In the genomic region with DNA sequence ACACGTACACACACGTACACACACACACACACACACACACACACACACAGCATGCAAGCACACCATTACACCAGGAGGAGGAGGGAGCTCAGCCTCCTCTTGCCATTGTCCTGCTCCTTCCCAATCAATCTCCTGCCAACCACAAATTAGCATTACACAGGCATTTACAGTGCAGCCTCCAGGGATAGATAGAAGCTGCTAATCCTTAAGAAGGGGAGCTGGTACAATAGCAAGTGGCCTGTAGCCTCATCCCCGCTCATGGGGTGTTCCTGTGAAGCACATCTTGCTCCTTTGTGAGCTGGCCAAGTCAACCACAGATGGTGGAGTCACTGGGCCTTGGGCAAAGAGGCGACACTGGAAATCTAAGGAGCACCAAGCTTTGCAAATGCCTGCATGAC, we compare ENCODE assay signal across 15 cellular contexts.
DNase-seq lines count a peak whose midpoint lies in the region; ATAC-seq, FAIRE-seq and TF ChIP-seq lines count a peak whose summit lies in the region.
"Had no signal": no experiment of that assay in that cellular context is flagged by ENCODE, and none has a peak within 500 bp of the region (broad histone marks: within the 10 kb centered on the region; RNA-seq: fewer than 3 reads in every experiment).

No MANE protein-coding gene starts in this region.

- H2AFZ ChIP-seq in HepG2 (ENCODE audit: low read length) = no peak overlapping the region

- H3K27ac ChIP-seq in heart left ventricle (peak overlapping the region in 7 of 12 donors; percentile 24 to 86 (median 57)), iPS-18a (ENCODE audit: low read length) (peak overlapping the region; percentile 12), uterus (peak overlapping the region; percentile 48 to 76), HepG2 (ENCODE audit: extremely low read length, insufficient read depth, low read length) (no peak overlapping the region)

- intact Hi-C loops in heart left ventricle (cut with DNase I) = loop anchor here in 1 of 10 donors (5.0 kb wide), 1 partner anchor 115 kb away; no protein-coding TSS in a partner anchor
- intact Hi-C loops in left cardiac atrium (cut with DNase I) = no loop called here
- intact Hi-C loops in uterus (cut with DNase I; ENCODE audit: low total_unique reads) = loop anchor here (10.0 kb wide), 1 partner anchor 67 kb away; no protein-coding TSS in a partner anchor
- intact Hi-C loops in HepG2 (cut with micrococcal nuclease; ENCODE audit: unreplicated experiment) = no loop called here

- H3K4me3 ChIP-seq in heart left ventricle (no peak overlapping the region), iPS-18a (ENCODE audit: low read length) (no peak overlapping the region), uterus (no peak overlapping the region), HepG2 (replicated peaks in 1 of 3; ENCODE audit: insufficient read depth in 1 of 3, low read depth in 2 of 3, low read length in 3 of 3) (no peak overlapping the region)
- H3K4me3 ChIP-seq: mucosa of descending colon, thoracic aorta had no signal

- no peaks in the 10 kb centered on the region for H3K36me3 ChIP-seq in heart left ventricle
- no peaks in the 10 kb centered on the region for H3K36me3 ChIP-seq in iPS-18a (ENCODE audit: control insufficient read depth, low read depth, low read length)
- no peaks in the 10 kb centered on the region for H3K36me3 ChIP-seq in uterus
- H3K36me3 ChIP-seq in HepG2 (replicated peaks in 1 of 2; ENCODE audit: control insufficient read depth in 1 of 2, insufficient read depth in 2 of 2, low read length in 2 of 2) = no peaks in the 10 kb centered on the region
- H3K36me3 ChIP-seq: thoracic aorta had no signal

- TF ChIP-seq POLR2A in heart left ventricle (IDR thresholded peaks at IDR 0.05) = no peak
- TF ChIP-seq POLR2A in uterus (IDR thresholded peaks at IDR 0.05) = no peak
- TF ChIP-seq POLR2A in HepG2 (IDR thresholded peaks at IDR 0.05; ENCODE audit: insufficient read depth in 1 of 2, low read depth in 2 of 2, low read length in 2 of 2) = no peak

- FAIRE-seq in HepG2 (lab: Jason Lieb, UNC) = no peak

- H3K4me2 ChIP-seq in HepG2 (ENCODE audit: low read depth, low read length) = no peak overlapping the region

- no peak for DNase-seq in heart left ventricle
- DNase-seq in left cardiac atrium = no peak
- DNase-seq in T1000 (lab: John Stamatoyannopoulos, UW) = peak; percentile 42
- DNase-seq in uterus = no peak
- DNase-seq in activated CD4-positive, CD25-positive, alpha-beta regulatory T cell treated with anti-CD3 and anti-CD28 coated beads, Interleukin-2, amount 50 U/mL, for 72 hours = no peak
- DNase-seq in activated CD4-positive, alpha-beta T cell treated with anti-CD3 and anti-CD28 coated beads, Interleukin-2, amount 50 U/mL, for 4 hours = no peak
- no peak for DNase-seq in HepG2 (ENCODE audit: low spot score)
- DNase-seq: activated CD8-positive, alpha-beta memory T cell treated with anti-CD3 and anti-CD28 coated beads, Interleukin-2, amount 50 U/mL, for 4 hours; effector memory CD4-positive, alpha-beta T cell; Kasumi-1; mucosa of descending colon; RPMI8226 had no signal

- no TSS peak for BruUV-seq in HepG2 (replicated peaks; lab: Mats Ljungman, UMichigan)

- H3K4me1 ChIP-seq in heart left ventricle (peaks cover 0 to 80% (median 31%) of the 10 kb centered on the region in 12 donors), iPS-18a (ENCODE audit: control insufficient read depth, low read depth, low read length) (peaks cover 36% of the 10 kb centered on the region), uterus (peaks cover 10 to 27% of the 10 kb centered on the region in 2 donors), HepG2 (ENCODE audit: insufficient read depth, low read length) (no peaks in the 10 kb centered on the region)

- CTCF ChIA-PET in HepG2 (lab: Yijun Ruan, JAX; ENCODE audit: low intra/inter-chr PET ratio, low total read pairs) = no interaction called here

- in situ Hi-C loops in HepG2 (cut with HindIII; ENCODE audit: extremely low pct_ligation_motif_present, low pct_unique_long_range_greater_than_20kb) = no loop called here

- H3K9ac ChIP-seq in iPS-18a (ENCODE audit: low read length) (no peak overlapping the region), HepG2 (ENCODE audit: insufficient read depth, low read depth, low read length) (no peak overlapping the region)

- no peak for TF ChIP-seq EP300 in HepG2 (IDR thresholded peaks at IDR 0.05; ENCODE audit: low read depth in 2 of 2, low read length in 2 of 2)
- TF ChIP-seq EP300 in HepG2 (CRISPR knock-in tag; IDR thresholded peaks at IDR 0.05; ENCODE audit: borderline replicate concordance) = no peak

- H4K20me1 ChIP-seq in HepG2 (ENCODE audit: insufficient read depth, low read length) = no peaks in the 10 kb centered on the region

- TF ChIP-seq RAD21 in HepG2 (CRISPR knock-in tag; IDR thresholded peaks at IDR 0.05) = no peak

- H3K9me3 ChIP-seq in heart left ventricle = no peaks in the 10 kb centered on the region
- no peaks in the 10 kb centered on the region for H3K9me3 ChIP-seq in iPS-18a (ENCODE audit: control insufficient read depth, low read depth, low read length)
- H3K9me3 ChIP-seq in uterus = no peaks in the 10 kb centered on the region
- H3K9me3 ChIP-seq in HepG2 (ENCODE audit: low read length) = no peaks in the 10 kb centered on the region
- H3K9me3 ChIP-seq: mucosa of descending colon, thoracic aorta had no signal

- ATAC-seq in heart left ventricle (no peak), left cardiac atrium (no peak), HepG2 (no peak)
- ATAC-seq: mucosa of descending colon, sciatic nerve had no signal

- H3K27me3 ChIP-seq in heart left ventricle (no peaks in the 10 kb centered on the region), iPS-18a (ENCODE audit: control insufficient read depth, insufficient read depth, low read length) (peaks cover 3% of the 10 kb centered on the region), uterus (no peaks in the 10 kb centered on the region), HepG2 (ENCODE audit: control insufficient read depth in 1 of 2, insufficient read depth in 2 of 2, low read length in 2 of 2) (peaks cover 0 to 22% of the 10 kb centered on the region in 2 experiments; a peak in 3 of 5 replicates)

- POLR2A ChIA-PET in HepG2 (lab: Yijun Ruan, JAX) = no interaction called here

- 72 to 78% (median 76%) methylated on average over 4 of the region's 4 CpGs for WGBS in heart left ventricle, 4 donors
- WGBS in HepG2 (ENCODE audit: low lambda C conversion rate) = 33% methylated on average over 3 of the region's 4 CpGs

- no peak for TF ChIP-seq CTCF in heart left ventricle (IDR thresholded peaks at IDR 0.05)
- no peak for TF ChIP-seq CTCF in uterus (IDR thresholded peaks at IDR 0.05)
- TF ChIP-seq CTCF in HepG2 (CRISPR knock-in tag; IDR thresholded peaks at IDR 0.05) = no peak

- H3K79me2 ChIP-seq in HepG2 (ENCODE audit: insufficient read depth, low read length) = no peaks in the 10 kb centered on the region

TF ChIP-seq in HepG2, 621 proteins besides CTCF, POLR2A, EP300 and RAD21:
- TF ChIP-seq NBN (conservative IDR thresholded peaks at IDR 0.05) = no peak
- no peak for TF ChIP-seq WIZ (CRISPR knock-in tag; IDR thresholded peaks at IDR 0.05)
- no peak for TF ChIP-seq MZF1 (CRISPR knock-in tag; IDR thresholded peaks at IDR 0.05; ENCODE audit: borderline replicate concordance)
- TF ChIP-seq SNRNP70 (IDR thresholded peaks at IDR 0.05; ENCODE audit: low read depth, low read length) = no peak
- TF ChIP-seq ZNF317 (CRISPR knock-in tag; IDR thresholded peaks at IDR 0.05) = no peak
- TF ChIP-seq MATR3 (CRISPR knock-in tag; IDR thresholded peaks at IDR 0.05) = no peak
- TF ChIP-seq ZNF552 (CRISPR knock-in tag; IDR thresholded peaks at IDR 0.05; ENCODE audit: borderline replicate concordance) = no peak
- TF ChIP-seq ZNF326 (CRISPR knock-in tag; IDR thresholded peaks at IDR 0.05; ENCODE audit: borderline replicate concordance) = no peak
TF ChIP-seq in HepG2: peak in this region for 0.
